Comparison of ENCODE assay signal across 1 cellular context in genomic region chr12:49967042-49967776, GRCh38.
TF ChIP-seq lines count a peak whose summit lies in the region.

No MANE protein-coding gene starts in this region.

TF ChIP-seq in GM12878, 131 proteins besides CTCF, POLR2A, EP300 and RAD21:
- TF ChIP-seq MYB (IDR thresholded peaks at IDR 0.05; ENCODE audit: borderline replicate concordance, low read depth, low read length): no peak
- TF ChIP-seq ZBTB33 (IDR thresholded peaks at IDR 0.05): no peak
- peak; percentile 79 to 95; a peak in 3 of 4 replicates for TF ChIP-seq BHLHE40 (IDR thresholded peaks at IDR 0.05; ENCODE audit: borderline replicate concordance in 1 of 2, low read depth in 2 of 2, low read length in 1 of 2)
- TF ChIP-seq SREBF1 (IDR thresholded peaks at IDR 0.05; ENCODE audit: low read length): no peak
- TF ChIP-seq PKNOX1 (IDR thresholded peaks at IDR 0.05): 0 out of 2 replicates have a peak, but pooled peaks have one; percentile 15
- peak; percentile 25 for TF ChIP-seq MEF2B (IDR thresholded peaks at IDR 0.05; ENCODE audit: partially characterized antibody, poor library complexity, severe bottlenecking)
- no peak for TF ChIP-seq SIN3A (IDR thresholded peaks at IDR 0.05; ENCODE audit: low read depth, low read length)
- no peak for TF ChIP-seq CHD1 (IDR thresholded peaks at IDR 0.05; ENCODE audit: low read depth, low read length)
- peak; percentile 76 for TF ChIP-seq SMC3 (IDR thresholded peaks at IDR 0.05; ENCODE audit: borderline replicate concordance, low read length)
- TF ChIP-seq RAD51 (IDR thresholded peaks at IDR 0.05): no peak
- no peak for TF ChIP-seq ZNF24 (IDR thresholded peaks at IDR 0.05)
- TF ChIP-seq ZBTB4 (CRISPR knock-in tag; IDR thresholded peaks at IDR 0.05): no peak
- TF ChIP-seq ETV6 (conservative IDR thresholded peaks at IDR 0.05 in 1 of 2, IDR thresholded peaks at IDR 0.05 in 1 of 2; ENCODE audit: borderline replicate concordance in 1 of 2, low read depth in 1 of 2): no peak
- no peak for TF ChIP-seq POLR2AphosphoS5 (IDR thresholded peaks at IDR 0.05; ENCODE audit: low read length)
- 0 out of 2 replicates have a peak, but pooled peaks have one; percentile 25 for TF ChIP-seq NR2F1 (conservative IDR thresholded peaks at IDR 0.05)
- 0 out of 2 replicates have a peak, but pooled peaks have one; percentile 14 for TF ChIP-seq CREM (IDR thresholded peaks at IDR 0.05; ENCODE audit: low read depth)
- TF ChIP-seq DPF2 (IDR thresholded peaks at IDR 0.05): 0 out of 2 replicates have a peak, but pooled peaks have one; percentile 16
- no peak for TF ChIP-seq MTA2 (IDR thresholded peaks at IDR 0.05; ENCODE audit: low read depth)
- peak; percentile 46; the same call in 1 of the 2 replicates for TF ChIP-seq LARP7 (IDR thresholded peaks at IDR 0.05)
- 0 out of 2 replicates have a peak, but pooled peaks have one; percentile 30 for TF ChIP-seq YY1 (IDR thresholded peaks at IDR 0.05; ENCODE audit: low read depth, low read length)
- no peak for TF ChIP-seq CHD2 (IDR thresholded peaks at IDR 0.05; ENCODE audit: borderline replicate concordance, low read depth, low read length)
- no peak for TF ChIP-seq REST (IDR thresholded peaks at IDR 0.05; ENCODE audit: low read depth, low read length)
